In the genomic region with DNA sequence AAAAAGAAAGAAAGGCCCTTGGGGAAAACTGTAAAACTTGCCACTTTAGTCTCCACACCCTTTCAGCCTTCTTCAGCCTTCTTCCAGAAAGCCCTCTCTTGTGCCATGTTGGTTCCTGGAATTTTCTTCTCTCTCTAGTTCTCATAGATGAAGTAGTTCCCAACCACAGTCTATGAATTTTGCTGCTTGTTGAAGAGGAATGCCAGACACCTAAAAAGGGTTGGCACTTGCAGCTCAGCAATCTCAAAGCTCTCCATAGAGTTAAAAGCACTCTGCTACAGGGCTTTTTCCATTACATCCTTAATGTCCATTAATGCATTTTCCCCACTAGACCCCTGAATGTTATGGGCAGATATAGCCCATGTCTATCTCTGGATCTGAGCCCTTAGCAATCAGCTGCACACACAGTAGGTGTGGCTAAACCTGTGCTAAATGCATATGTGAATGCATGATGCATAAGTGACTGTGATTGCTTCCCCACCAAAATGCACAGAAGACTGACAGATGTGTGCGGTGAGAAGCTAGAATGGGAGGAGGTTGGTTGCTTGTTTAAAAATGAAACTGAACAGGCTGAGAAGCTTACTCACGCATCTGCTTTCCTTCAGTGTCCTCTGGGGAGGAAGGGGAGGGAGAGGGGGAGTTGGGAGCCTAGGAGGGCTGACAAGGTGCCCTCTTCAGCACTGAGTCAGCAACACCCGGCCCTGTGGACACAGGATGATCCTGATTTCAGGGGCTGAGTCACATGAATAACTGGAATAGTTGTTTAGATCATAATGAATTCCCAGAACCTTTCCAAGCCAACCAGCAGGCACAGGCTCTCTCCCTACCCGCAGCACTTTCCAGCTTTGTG, we compare ENCODE assay signal across 7 cellular contexts.
DNase-seq lines count a peak whose midpoint lies in the region; ATAC-seq and TF ChIP-seq lines count a peak whose summit lies in the region.

No MANE protein-coding gene starts in this region.

- peak; percentile 100 for DNase-seq in LHCN-M2 (ENCODE audit: low read depth)
- DNase-seq in adrenal gland = peak; percentile 84 to 96 (median 94)
- DNase-seq in hepatocyte (ENCODE audit: low spot score) = peak; percentile 90
- DNase-seq in NCI-H187 treated with DMSO at 0.1 percent for 48 hours (lab: John Stamatoyannopoulos, UW) = no peak

- no peaks in the 10 kb centered on the region for H3K79me2 ChIP-seq in hepatocyte

- H3K4me3 ChIP-seq in adrenal gland (peak overlapping the region in 1 of 4 donors; percentile 32), hepatocyte (no peak overlapping the region), skin epidermis (no peak overlapping the region)

- H2AFZ ChIP-seq in hepatocyte = no peak overlapping the region

- H3K36me3 ChIP-seq in adrenal gland (replicated peaks in 1 of 2) (no peaks in the 10 kb centered on the region), hepatocyte (replicated peaks; ENCODE audit: insufficient read depth, low read depth) (no peaks in the 10 kb centered on the region)

- H3K27me3 ChIP-seq in adrenal gland (no peaks in the 10 kb centered on the region), hepatocyte (no peaks in the 10 kb centered on the region)

- no peak for TF ChIP-seq CTCF in adrenal gland (IDR thresholded peaks at IDR 0.05)
- TF ChIP-seq CTCF in hepatocyte (IDR thresholded peaks at IDR 0.05; ENCODE audit: poor library complexity) = no peak

- ATAC-seq in GM18498 (IDR thresholded peaks at IDR 0.05; ENCODE audit: unreplicated experiment) (peak; percentile 67), GM21717 (IDR thresholded peaks at IDR 0.05; ENCODE audit: unreplicated experiment) (peak; percentile 74)

- H3K9me2 ChIP-seq in hepatocyte (replicated peaks; ENCODE audit: insufficient read depth) = no peaks in the 10 kb centered on the region

- H3K4me2 ChIP-seq in hepatocyte = peak overlapping the region; percentile 63

- H3K27ac ChIP-seq in adrenal gland (peak overlapping the region; percentile 66 to 92 (median 75)), hepatocyte (peak overlapping the region; percentile 77), skin epidermis (peak overlapping the region in 17 of 21 experiments; percentile 5 to 86 (median 45))

- WGBS in adrenal gland, 4 donors = 9 to 12% (median 10%) methylated on average over 3 to 4 of the region's 4 CpGs
- 28% methylated on average over 4 of the region's 4 CpGs for WGBS in hepatocyte (ENCODE audit: low lambda C conversion rate, missing lambda C conversion rate)

- H3K4me1 ChIP-seq in adrenal gland (replicated peaks in 1 of 2) = peaks cover 13 to 33% of the 10 kb centered on the region in 2 donors
- H3K4me1 ChIP-seq in hepatocyte (ENCODE audit: insufficient read depth) = peaks cover 23% of the 10 kb centered on the region

- H3K9me3 ChIP-seq in adrenal gland (replicated peaks in 1 of 3) (no peaks in the 10 kb centered on the region), hepatocyte (ENCODE audit: low read depth) (no peaks in the 10 kb centered on the region)

- intact Hi-C loops in adrenal gland (cut with DNase I) = loop anchor here in 1 of 2 donors (10.0 kb wide), 2 partner anchors 144 to 366 kb away; a partner anchor contains a TSS

- H4K20me1 ChIP-seq in hepatocyte (ENCODE audit: insufficient read depth, poor library complexity, severe bottlenecking) = no peaks in the 10 kb centered on the region

- TF ChIP-seq POLR2A in adrenal gland (IDR thresholded peaks at IDR 0.05) = peak in 1 of 2 donors; percentile 70
